ENCODE assay signal across 22 cellular contexts in the genomic region with DNA sequence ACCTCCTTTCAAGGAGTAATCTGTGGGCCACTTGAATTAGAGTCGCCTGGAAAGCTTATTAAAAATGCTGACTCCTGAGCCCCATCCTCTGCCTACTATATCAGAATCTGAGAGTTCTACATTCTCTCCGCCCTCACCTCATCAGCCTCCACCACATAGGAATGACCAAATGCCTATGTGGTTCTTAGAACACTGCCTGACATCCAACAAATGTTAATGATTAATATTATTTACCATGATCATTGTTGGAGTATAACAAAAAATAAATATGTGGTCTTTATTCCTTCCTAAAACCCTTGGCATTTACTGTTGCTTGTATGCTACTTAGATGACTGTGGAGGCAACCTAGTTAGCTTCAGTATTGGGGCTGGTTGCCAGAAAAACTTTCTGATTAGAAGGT.
"Had no signal": no experiment of that assay in that cellular context is flagged by ENCODE, and none has a peak within 500 bp of the region (broad histone marks: within the 10 kb centered on the region; RNA-seq: fewer than 3 reads in every experiment).

No MANE protein-coding gene starts in this region.

- H3K9me3 ChIP-seq: SJSA1 had no signal

- DNase-seq: Karpas-422, KG1, MG63, NCI-H1092, NCI-H1105 treated with DMSO at 0.1 percent for 48 hours, NCI-H1417 treated with DMSO at 0.1 percent for 48 hours, NCI-H146, NCI-H1694 treated with DMSO at 0.1 percent for 48 hours, NCI-H1930, NCI-H2081, NCI-H2171, NCI-H226, NCI-H446, NCI-H510A, NCI-H524 treated with DMSO at 0.1 percent for 48 hours, NCI-H69, NCI-H774, Right ventricle myocardium superior, RPMI8226, SIG-M5 had no signal

- H3K4me3 ChIP-seq: MG63, SJSA1, SK-N-MC had no signal

- H3K27me3 ChIP-seq: MG63, SJSA1 had no signal

- H3K27ac ChIP-seq: SJSA1, SK-N-MC had no signal
